In the genomic region with DNA sequence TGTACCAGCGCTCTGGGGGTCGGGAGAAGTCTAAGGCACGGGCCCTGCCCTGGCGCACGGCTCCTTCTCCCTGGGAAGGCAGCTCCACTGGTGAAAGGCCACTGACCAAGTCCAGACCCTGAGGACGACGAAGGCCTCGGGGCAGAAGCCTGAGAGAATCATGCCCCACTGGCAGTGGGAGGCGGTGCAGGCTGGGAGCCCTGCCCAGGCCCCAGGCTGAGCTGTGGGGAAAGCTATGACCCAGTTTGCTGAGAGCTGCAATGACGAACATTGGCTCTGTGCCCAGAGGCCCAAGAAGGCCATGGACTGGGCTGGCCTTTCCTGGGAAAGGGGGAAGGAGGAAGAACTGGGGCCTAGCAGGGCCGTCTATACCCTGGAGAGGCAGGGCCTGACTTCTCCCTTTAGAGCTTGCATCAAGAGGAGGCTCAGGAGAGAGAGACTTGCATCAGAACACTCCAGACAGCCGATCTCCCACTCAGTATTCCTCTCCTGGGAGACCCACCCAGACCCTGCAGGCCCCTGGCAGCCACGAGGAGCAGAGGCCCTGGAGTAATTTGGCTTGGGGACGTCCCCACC, we compare ENCODE assay signal across 9 cellular contexts. TPM values are rescaled to one million over a fixed set of nuclear protein-coding genes. Genes with fewer than 3 reads are reported as not detected.
DNase-seq lines count a peak whose midpoint lies in the region; ATAC-seq and TF ChIP-seq lines count a peak whose summit lies in the region.
"Had no signal": no experiment of that assay in that cellular context is flagged by ENCODE, and none has a peak within 500 bp of the region (broad histone marks: within the 10 kb centered on the region; RNA-seq: fewer than 3 reads in every experiment).

No MANE protein-coding gene starts in this region.

- H3K4me1 ChIP-seq in lower lobe of right lung (peaks cover 75% of the 10 kb centered on the region), thoracic aorta (ENCODE audit: control insufficient read depth in 1 of 2, low read depth in 2 of 2) (peaks cover 37 to 78% of the 10 kb centered on the region in 2 donors)

- intact Hi-C loops in lower lobe of right lung (cut with DNase I), result no loop called here

- no peaks in the 10 kb centered on the region for H3K27me3 ChIP-seq in lower lobe of right lung (ENCODE audit: low read depth)
- H3K27me3 ChIP-seq in thoracic aorta (replicated peaks; ENCODE audit: insufficient read depth), result no peaks in the 10 kb centered on the region

- TF ChIP-seq CTCF in lower lobe of right lung (IDR thresholded peaks at IDR 0.05) (peak; percentile 72), thoracic aorta (IDR thresholded peaks at IDR 0.05) (peak; percentile 84)

- H3K36me3 ChIP-seq in lower lobe of right lung, result peaks cover 34% of the 10 kb centered on the region
- peaks cover 22% of the 10 kb centered on the region for H3K36me3 ChIP-seq in thoracic aorta

- H3K27ac ChIP-seq in lower lobe of right lung (peak overlapping the region; percentile 94), thoracic aorta (peak overlapping the region; percentile 99)

- H3K9me3 ChIP-seq in lower lobe of right lung (no peaks in the 10 kb centered on the region), thoracic aorta (no peaks in the 10 kb centered on the region)

- DNase-seq in NCI-H146 (lab: John Stamatoyannopoulos, UW) (peak; percentile 7), NCI-H146 treated with DMSO at 0.1 percent for 48 hours (lab: John Stamatoyannopoulos, UW; ENCODE audit: unreplicated experiment) (no peak), OCI-M1 (lab: John Stamatoyannopoulos, UW) (peak; percentile 48), dermis microvascular lymphatic vessel endothelial cell (ENCODE audit: low read depth in 2 of 2) (peak; percentile 83 to 98), lower lobe of right lung (peak; percentile 97), thoracic aorta (ENCODE audit: low spot score) (peak; percentile 98), NCI-H1048 (lab: John Stamatoyannopoulos, UW) (no peak)
- DNase-seq: CD4-positive, CD25-positive, alpha-beta regulatory T cell had no signal

- H3K4me3 ChIP-seq in lower lobe of right lung (no peak overlapping the region), thoracic aorta (peak overlapping the region; percentile 34)

- ATAC-seq in lower lobe of right lung, result peak; percentile 91 to 92
- peak; percentile 68 for ATAC-seq in thoracic aorta (ENCODE audit: insufficient number of reproducible peaks, low FRiP score, low read depth)
- ATAC-seq in HG03432 (IDR thresholded peaks at IDR 0.05; ENCODE audit: unreplicated experiment), result no peak

RNA-seq across cellular contexts. Expression of a gene that starts 32.9 kb away (rescaled TPM):
- total RNA-seq in dermis microvascular lymphatic vessel endothelial cell, result 16.9 and 34.4 TPM in 2 replicates
- 39.9 TPM for total RNA-seq in lower lobe of right lung
- total RNA-seq in thoracic aorta, result 10 to 100 TPM; 40.7 to 65.8 TPM

RNA-seq across cellular contexts. Expression of a gene that starts 49.0 kb away (rescaled TPM):
- total RNA-seq in dermis microvascular lymphatic vessel endothelial cell (2.3 and 17.2 TPM in 2 replicates), lower lobe of right lung (0.62 TPM), thoracic aorta (10 to 100 TPM; 39.7 to 40.7 TPM)

Comparison
In these comparisons a context has a peak if more than half of its experiments do, and no peak if none do; other contexts are left out.
1. DNase-seq: peak in NCI-H146 (single experiment), OCI-M1 (single experiment), dermis microvascular lymphatic vessel endothelial cell (2 of 2), lower lobe of right lung (single experiment) and thoracic aorta (single experiment); none in NCI-H146 treated with DMSO at 0.1 percent for 48 hours (single experiment) and NCI-H1048 (single experiment).